In the genomic region with DNA sequence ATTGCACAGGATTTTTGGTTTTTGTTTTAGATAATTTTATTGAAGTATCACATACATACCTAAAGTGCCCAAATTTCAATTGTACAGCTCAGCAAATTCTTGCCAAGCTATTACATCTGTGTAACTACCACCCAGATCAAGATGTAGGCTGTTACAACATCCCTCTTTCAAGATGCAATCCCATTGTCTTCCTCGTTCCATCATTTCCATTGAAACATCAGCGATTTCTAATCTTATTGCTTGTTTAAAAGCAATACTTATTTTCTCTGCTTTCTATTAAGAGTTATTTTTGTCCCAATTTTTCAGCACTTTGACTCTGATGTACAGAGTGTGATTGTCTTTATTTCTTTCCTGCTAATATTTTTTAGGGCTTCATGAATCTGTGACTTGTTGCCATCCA, we compare ENCODE assay signal across 8 cellular contexts.
"Had no signal": no experiment of that assay in that cellular context is flagged by ENCODE, and none has a peak within 500 bp of the region (broad histone marks: within the 10 kb centered on the region; RNA-seq: fewer than 3 reads in every experiment).

No MANE protein-coding gene starts in this region.

- H3K4me3 ChIP-seq: GM12878 had no signal

- ATAC-seq: GM12878 had no signal

- DNase-seq: GDM1, GF-D8 had no signal

- FAIRE-seq: G401.6, GM12878, GM12891, GM12892, GM18507, GM19239 had no signal
